Comparison of ENCODE assay signal across 16 cellular contexts in the genomic region with DNA sequence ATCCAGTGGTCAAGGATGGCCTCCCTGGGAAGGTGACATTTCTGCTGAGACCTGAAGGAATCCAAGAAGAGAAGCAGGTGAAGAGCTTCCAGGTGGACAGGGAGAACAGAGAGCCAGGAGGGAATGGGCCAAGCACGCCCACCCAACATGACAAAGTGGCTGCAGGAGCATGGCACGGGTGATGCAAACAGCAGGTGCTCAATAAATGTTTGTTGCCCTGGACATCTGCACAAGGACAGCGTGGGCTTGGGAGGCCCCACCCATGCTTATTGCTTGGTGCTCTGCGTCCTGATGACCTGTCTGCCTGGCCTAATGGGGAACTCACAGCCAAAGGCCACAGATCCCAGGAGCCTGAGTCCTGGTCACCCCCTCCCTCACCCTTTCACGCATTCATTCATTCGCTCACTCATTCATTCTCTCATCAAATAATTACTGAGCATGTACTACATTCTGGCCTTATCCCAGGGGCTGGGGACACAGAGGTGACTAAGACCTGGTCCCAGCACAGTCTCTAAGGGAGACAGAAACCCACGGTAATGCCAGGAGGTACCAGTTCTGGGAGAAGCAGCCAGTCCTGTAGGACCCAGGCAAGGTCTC. TPM values are rescaled to one million over a fixed set of nuclear protein-coding genes. Genes with fewer than 3 reads are reported as not detected.
DNase-seq lines count a peak whose midpoint lies in the region; ATAC-seq, FAIRE-seq and TF ChIP-seq lines count a peak whose summit lies in the region.
"Had no signal": no experiment of that assay in that cellular context is flagged by ENCODE, and none has a peak within 500 bp of the region (broad histone marks: within the 10 kb centered on the region; RNA-seq: fewer than 3 reads in every experiment).

No MANE protein-coding gene starts in this region.

- BruUV-seq in HepG2 (replicated peaks; lab: Mats Ljungman, UMichigan) = no TSS peak

- no peaks in the 10 kb centered on the region for H4K20me1 ChIP-seq in HepG2 (ENCODE audit: insufficient read depth, low read length)
- H4K20me1 ChIP-seq: BLaER1 had no signal

- intact Hi-C loops in HepG2 (cut with micrococcal nuclease; ENCODE audit: unreplicated experiment) (no loop called here), right lobe of liver (cut with DNase I) (no loop called here), vagina (cut with DNase I) (no loop called here)

- DNase-seq in HepG2 (ENCODE audit: low spot score) = no peak
- DNase-seq in right lobe of liver = no peak
- DNase-seq in erythroblast (lab: John Stamatoyannopoulos, UW) = no peak
- DNase-seq in vagina (ENCODE audit: extremely low spot score in 2 of 2) = no peak
- no peak for DNase-seq in NCI-H748 treated with DMSO at 0.1 percent for 48 hours (lab: John Stamatoyannopoulos, UW)
- DNase-seq in T-helper 2 cell = no peak
- DNase-seq: CD8-positive, alpha-beta T cell; DMS79; NCI-H1092; NCI-H1694 treated with DMSO at 0.1 percent for 48 hours had no signal

- H3K4me1 ChIP-seq in HepG2 (ENCODE audit: insufficient read depth, low read length) = peaks cover 35% of the 10 kb centered on the region
- peaks cover 0 to 6% (median 0%) of the 10 kb centered on the region in 4 donors for H3K4me1 ChIP-seq in right lobe of liver
- H3K4me1 ChIP-seq in parathyroid adenoma = peaks cover 53% of the 10 kb centered on the region
- H3K4me1 ChIP-seq in vagina = peaks cover 28% of the 10 kb centered on the region
- H3K4me1 ChIP-seq: BLaER1 had no signal

- H3K27me3 ChIP-seq in HepG2 (ENCODE audit: control insufficient read depth in 1 of 2, insufficient read depth in 2 of 2, low read length in 2 of 2) (no peaks in the 10 kb centered on the region), right lobe of liver (no peaks in the 10 kb centered on the region), parathyroid adenoma (ENCODE audit: control insufficient read depth, insufficient read depth, low read length) (no peaks in the 10 kb centered on the region), vagina (no peaks in the 10 kb centered on the region)
- H3K27me3 ChIP-seq: BLaER1, MG63 had no signal

- no peak for TF ChIP-seq EP300 in HepG2 (IDR thresholded peaks at IDR 0.05; ENCODE audit: low read depth in 2 of 2, low read length in 2 of 2)
- no peak for TF ChIP-seq EP300 in HepG2 (CRISPR knock-in tag; IDR thresholded peaks at IDR 0.05; ENCODE audit: borderline replicate concordance)

- TF ChIP-seq RAD21 in HepG2 (CRISPR knock-in tag; IDR thresholded peaks at IDR 0.05) = no peak

- H3K4me2 ChIP-seq in HepG2 (ENCODE audit: low read depth, low read length) (no peak overlapping the region), parathyroid adenoma (ENCODE audit: low read length) (no peak overlapping the region)
- H3K4me2 ChIP-seq: BLaER1 had no signal

- 96% methylated on average over 5 of the region's 7 CpGs for WGBS in HepG2 (ENCODE audit: low lambda C conversion rate)
- 96% methylated on average over 4 of the region's 7 CpGs for WGBS in right lobe of liver (ENCODE audit: insufficient coverage, low coverage, low lambda C conversion rate, missing lambda C conversion rate)

- H3K79me2 ChIP-seq in HepG2 (ENCODE audit: insufficient read depth, low read length) (no peaks in the 10 kb centered on the region), parathyroid adenoma (peaks cover 3% of the 10 kb centered on the region)

- no peak for FAIRE-seq in HepG2 (lab: Jason Lieb, UNC)
- FAIRE-seq: A204.1, D721Med had no signal

- H3K27ac ChIP-seq in HepG2 (ENCODE audit: extremely low read length, insufficient read depth, low read length) = no peak overlapping the region
- H3K27ac ChIP-seq in right lobe of liver = no peak overlapping the region
- peak overlapping the region; percentile 43 for H3K27ac ChIP-seq in parathyroid adenoma
- peak overlapping the region; percentile 25 for H3K27ac ChIP-seq in vagina
- H3K27ac ChIP-seq: BLaER1 had no signal

- TF ChIP-seq POLR2A in HepG2 (IDR thresholded peaks at IDR 0.05; ENCODE audit: insufficient read depth in 1 of 2, low read depth in 2 of 2, low read length in 2 of 2) (no peak), right lobe of liver (IDR thresholded peaks at IDR 0.05) (no peak), erythroblast (IDR thresholded peaks at IDR 0.05; ENCODE audit: low read length) (peak; percentile 21), vagina (IDR thresholded peaks at IDR 0.05) (no peak)

- H2AFZ ChIP-seq in HepG2 (ENCODE audit: low read length) (no peak overlapping the region), parathyroid adenoma (no peak overlapping the region)

- CTCF ChIA-PET in HepG2 (lab: Yijun Ruan, JAX; ENCODE audit: low intra/inter-chr PET ratio, low total read pairs) = no interaction called here

- H3K9me3 ChIP-seq in HepG2 (ENCODE audit: low read length) (no peaks in the 10 kb centered on the region), right lobe of liver (no peaks in the 10 kb centered on the region), parathyroid adenoma (ENCODE audit: control insufficient read depth, low read length) (no peaks in the 10 kb centered on the region), vagina (no peaks in the 10 kb centered on the region)
- H3K9me3 ChIP-seq: BLaER1, MG63 had no signal

- in situ Hi-C loops in HepG2 (cut with HindIII; ENCODE audit: extremely low pct_ligation_motif_present, low pct_unique_long_range_greater_than_20kb) = no loop called here

- H3K9ac ChIP-seq in HepG2 (ENCODE audit: insufficient read depth, low read depth, low read length) (no peak overlapping the region), parathyroid adenoma (no peak overlapping the region)
- H3K9ac ChIP-seq: BLaER1 had no signal

- POLR2A ChIA-PET in HepG2 (lab: Yijun Ruan, JAX) = interaction anchor here (1.0 to 1.4 kb wide), 2 partner anchors 14 to 23 kb away, joined by 3 read pairs; a partner anchor contains a TSS

- H3K4me3 ChIP-seq in HepG2 (replicated peaks in 1 of 3; ENCODE audit: insufficient read depth in 1 of 3, low read depth in 2 of 3, low read length in 3 of 3) (no peak overlapping the region), right lobe of liver (no peak overlapping the region), parathyroid adenoma (ENCODE audit: low read depth, low read length) (no peak overlapping the region), vagina (no peak overlapping the region)
- H3K4me3 ChIP-seq: BLaER1, MG63 had no signal

- ATAC-seq in HepG2 (no peak), right lobe of liver (no peak), GM21825 (IDR thresholded peaks at IDR 0.05; ENCODE audit: unreplicated experiment) (no peak)
- ATAC-seq: CD8-positive, alpha-beta T cell had no signal

- H3K36me3 ChIP-seq in HepG2 (replicated peaks in 1 of 2; ENCODE audit: control insufficient read depth in 1 of 2, insufficient read depth in 2 of 2, low read length in 2 of 2) (no peaks in the 10 kb centered on the region; a peak in 1 of 5 replicates), right lobe of liver (peaks cover 0 to 7% (median 0%) of the 10 kb centered on the region in 4 donors), parathyroid adenoma (ENCODE audit: control insufficient read depth, insufficient read depth, low read length) (no peaks in the 10 kb centered on the region), vagina (peaks cover 0 to 10% of the 10 kb centered on the region in 2 donors)

- TF ChIP-seq CTCF in HepG2 (CRISPR knock-in tag; IDR thresholded peaks at IDR 0.05) (no peak), right lobe of liver (IDR thresholded peaks at IDR 0.05) (no peak), parathyroid adenoma (IDR thresholded peaks at IDR 0.05) (no peak), vagina (IDR thresholded peaks at IDR 0.05) (no peak)

RNA-seq across cellular contexts. Expression of a gene that starts 13.1 kb away (rescaled TPM):
- total RNA-seq in HepG2 (2016; rRNA removed; fragmentation: Illumina TruSeq; extraction: Trizol) (14.9 and 23.1 TPM in 2 replicates), right lobe of liver (10 to 100 TPM; 24.4 to 56.1 (median 31.7) TPM), vagina (34.1 TPM)
- total RNA-seq in HepG2 (2016; cell fraction: cytosol; rRNA removed; fragmentation: Illumina TruSeq; extraction: Trizol; ENCODE audit: low read depth) = 18.8 and 23.7 TPM in 2 replicates
- total RNA-seq in HepG2 (2016; cell fraction: insoluble cytoplasmic fraction; rRNA removed; fragmentation: Illumina TruSeq; extraction: Trizol) = 9.2 and 24.2 TPM in 2 replicates
- 29.8 and 37.0 TPM in 2 replicates for total RNA-seq in HepG2 (2016; cell fraction: membrane; rRNA removed; fragmentation: Illumina TruSeq; extraction: Trizol)
- 16.7 and 24.5 TPM in 2 replicates for total RNA-seq in HepG2 (2016; cell fraction: nucleus; rRNA removed; fragmentation: Illumina TruSeq; extraction: Trizol)
- 26.4 and 41.1 TPM in 2 replicates for polyA plus RNA-seq in HepG2 (2011; rRNA removed)
- polyA plus RNA-seq in HepG2 (2011; cell fraction: cytosol; rRNA removed) = 34.8 and 35.2 TPM in 2 replicates
- 33.3 and 35.1 TPM in 2 replicates for polyA plus RNA-seq in HepG2 (2011; cell fraction: nucleus; rRNA removed)
- 22.8 and 42.0 TPM in 2 replicates for polyA plus RNA-seq in HepG2 (2012)
- polyA plus RNA-seq in HepG2 (2016; cell fraction: cytosol; fragmentation: Illumina TruSeq; extraction: Trizol; ENCODE audit: low read depth) = 39.1 and 46.7 TPM in 2 replicates
- polyA plus RNA-seq in HepG2 (2016; cell fraction: insoluble cytoplasmic fraction; fragmentation: Illumina TruSeq; extraction: Trizol; ENCODE audit: low read depth) = 17.9 and 21.5 TPM in 2 replicates
- 52.8 and 61.8 TPM in 2 replicates for polyA plus RNA-seq in HepG2 (2016; cell fraction: membrane; fragmentation: Illumina TruSeq; extraction: Trizol; ENCODE audit: low read depth)
- 57.7 and 58.2 TPM in 2 replicates for polyA plus RNA-seq in HepG2 (2016; cell fraction: nucleus; fragmentation: Illumina TruSeq; extraction: Trizol; ENCODE audit: insufficient read depth, low read depth)
- polyA minus RNA-seq in HepG2 (2011; rRNA and poly(A)+ RNA removed; ENCODE audit: low replicate concordance) = 49.6 and 101 TPM in 2 replicates
- polyA minus RNA-seq in HepG2 (2011; cell fraction: cytosol; rRNA and poly(A)+ RNA removed) = 17.8 and 22.2 TPM in 2 replicates
- 12.7 and 13.4 TPM in 2 replicates for polyA minus RNA-seq in HepG2 (2011; cell fraction: nucleus; rRNA and poly(A)+ RNA removed)

RNA-seq across cellular contexts. Expression of a gene that starts 23.0 kb away (rescaled TPM):
- 115 and 266 TPM in 2 replicates for total RNA-seq in HepG2 (2016; rRNA removed; fragmentation: Illumina TruSeq; extraction: Trizol)
- total RNA-seq in HepG2 (2016; cell fraction: cytosol; rRNA removed; fragmentation: Illumina TruSeq; extraction: Trizol; ENCODE audit: low read depth) = 43.6 and 47.9 TPM in 2 replicates
- total RNA-seq in HepG2 (2016; cell fraction: insoluble cytoplasmic fraction; rRNA removed; fragmentation: Illumina TruSeq; extraction: Trizol) = 95.7 and 270 TPM in 2 replicates
- 55.5 and 56.9 TPM in 2 replicates for total RNA-seq in HepG2 (2016; cell fraction: membrane; rRNA removed; fragmentation: Illumina TruSeq; extraction: Trizol)
- total RNA-seq in HepG2 (2016; cell fraction: nucleus; rRNA removed; fragmentation: Illumina TruSeq; extraction: Trizol) = 260 and 301 TPM in 2 replicates
- 145 and 208 TPM in 2 replicates for polyA plus RNA-seq in HepG2 (2011; rRNA removed)
- polyA plus RNA-seq in HepG2 (2011; cell fraction: cytosol; rRNA removed) = 143 and 190 TPM in 2 replicates
- 1,024 and 1,039 TPM in 2 replicates for polyA plus RNA-seq in HepG2 (2011; cell fraction: nucleus; rRNA removed)
- 325 and 360 TPM in 2 replicates for polyA plus RNA-seq in HepG2 (2012)
- 22.8 and 25.4 TPM in 2 replicates for polyA plus RNA-seq in HepG2 (2016; cell fraction: cytosol; fragmentation: Illumina TruSeq; extraction: Trizol; ENCODE audit: low read depth)
- 63.7 and 80.6 TPM in 2 replicates for polyA plus RNA-seq in HepG2 (2016; cell fraction: insoluble cytoplasmic fraction; fragmentation: Illumina TruSeq; extraction: Trizol; ENCODE audit: low read depth)
- 25.4 and 30.4 TPM in 2 replicates for polyA plus RNA-seq in HepG2 (2016; cell fraction: membrane; fragmentation: Illumina TruSeq; extraction: Trizol; ENCODE audit: low read depth)
- 367 and 407 TPM in 2 replicates for polyA plus RNA-seq in HepG2 (2016; cell fraction: nucleus; fragmentation: Illumina TruSeq; extraction: Trizol; ENCODE audit: insufficient read depth, low read depth)
- 85.0 and 445 TPM in 2 replicates for polyA minus RNA-seq in HepG2 (2011; rRNA and poly(A)+ RNA removed; ENCODE audit: low replicate concordance)
- polyA minus RNA-seq in HepG2 (2011; cell fraction: cytosol; rRNA and poly(A)+ RNA removed) = 256 and 348 TPM in 2 replicates
- polyA minus RNA-seq in HepG2 (2011; cell fraction: nucleus; rRNA and poly(A)+ RNA removed) = 174 and 240 TPM in 2 replicates
- 1,000 to 10,000 TPM in 1 of 6 experiments, 100 to 1,000 TPM in 5; 370 to 1,042 (median 725) TPM for total RNA-seq in right lobe of liver
- 94.3 TPM for total RNA-seq in vagina

Comparison
In these comparisons a context has a peak if more than half of its experiments do, and no peak if none do; other contexts are left out.
1. H3K27ac ChIP-seq: peak in parathyroid adenoma (single experiment) and vagina (single experiment); none in HepG2 (single experiment) and right lobe of liver (0 of 3).